ENCODE assay signal across 8 cellular contexts in genomic region chr7:66844552-66845381, GRCh38.
DNase-seq lines count a peak whose midpoint lies in the region; ATAC-seq, FAIRE-seq and TF ChIP-seq lines count a peak whose summit lies in the region.

No MANE protein-coding gene starts in this region.

- peak overlapping the region; percentile 99 for H3K27ac ChIP-seq in keratinocyte (ENCODE audit: control insufficient read depth, insufficient read depth, low read length)

- in situ Hi-C loops in GM18951 (cut with MboI; ENCODE audit: low sequenced_read_pairs, unreplicated experiment) = no loop called here

- H4K20me1 ChIP-seq in keratinocyte (ENCODE audit: control insufficient read depth, extremely low read depth, insufficient read depth, low read length) = no peaks in the 10 kb centered on the region

- FAIRE-seq in keratinocyte (lab: Jason Lieb, UNC) = no peak

- H3K4me3 ChIP-seq in keratinocyte (ENCODE audit: control insufficient read depth in 2 of 3, extremely low read depth in 1 of 3, insufficient read depth in 2 of 3, low read depth in 1 of 3, low read length in 3 of 3) = peak overlapping the region; percentile 91 to 97 (median 92)

- peaks cover 6% of the 10 kb centered on the region for H3K79me2 ChIP-seq in keratinocyte (ENCODE audit: control insufficient read depth, insufficient read depth, low read length)

- peak; percentile 89 for ATAC-seq in HG03196 (IDR thresholded peaks at IDR 0.05; ENCODE audit: unreplicated experiment)

- peak overlapping the region; percentile 98 for H3K9ac ChIP-seq in keratinocyte (ENCODE audit: control insufficient read depth, extremely low read depth, insufficient read depth, low read length)

- peak overlapping the region; percentile 99 for H2AFZ ChIP-seq in keratinocyte (ENCODE audit: control insufficient read depth, low read length)

- no peaks in the 10 kb centered on the region for H3K27me3 ChIP-seq in keratinocyte (ENCODE audit: control insufficient read depth, extremely low read depth, insufficient read depth, low read length)

- TF ChIP-seq CTCF in AG09319 (IDR thresholded peaks at IDR 0.05; ENCODE audit: low read depth, low read length) (no peak; the same call in 1 of the 2 replicates), keratinocyte (optimal IDR thresholded peaks at IDR 0.05 in 1 of 3, IDR thresholded peaks at IDR 0.05 in 1 of 3, conservative IDR thresholded peaks at IDR 0.05 in 1 of 3; ENCODE audit: extremely low read depth in 1 of 3, insufficient read depth in 2 of 3, low read length in 3 of 3) (peak in 2 of 3 experiments; percentile 28 to 65)

- H3K9me3 ChIP-seq in keratinocyte (ENCODE audit: control insufficient read depth, low read depth, low read length) = no peaks in the 10 kb centered on the region

- H3K4me2 ChIP-seq in keratinocyte (ENCODE audit: control insufficient read depth, extremely low read depth, insufficient read depth, low read depth, low read length) = peak overlapping the region; percentile 91

- DNase-seq in AG09319 (ENCODE audit: extremely low read depth, low read depth) = peak; percentile 97
- peak; percentile 97 for DNase-seq in NCI-H345 (lab: John Stamatoyannopoulos, UW)
- peak; percentile 99 for DNase-seq in activated CD4-positive, CD25-positive, alpha-beta regulatory T cell treated with anti-CD3 and anti-CD28 coated beads, Interleukin-2, amount 50 U/mL, for 16 hours (ENCODE audit: low read depth, low spot score)
- peak; percentile 97 for DNase-seq in cerebellar cortex (ENCODE audit: low spot score)
- peak; percentile 82 for DNase-seq in keratinocyte (ENCODE audit: low read depth, low spot score)
- DNase-seq in stimulated activated CD4-positive, alpha-beta T cell treated with anti-CD3 and anti-CD28 coated beads, Interleukin-15, amount 100 ng/mL, for 1 hour (ENCODE audit: low read depth in 1 of 2, low spot score in 1 of 2) = peak; percentile 97 to 98

- H3K9me1 ChIP-seq in keratinocyte (ENCODE audit: control insufficient read depth, extremely low read depth, insufficient read depth, low read length) = no peaks in the 10 kb centered on the region

- H3K4me1 ChIP-seq in keratinocyte (ENCODE audit: control insufficient read depth, extremely low read depth, insufficient read depth, low read length) = peaks cover 17% of the 10 kb centered on the region

- TF ChIP-seq POLR2A in GM18951 (IDR thresholded peaks at IDR 0.05; ENCODE audit: extremely low read depth, insufficient read depth, insufficient read length) = peak; percentile 97

- dilution Hi-C loops in keratinocyte (cut with MboI; ENCODE audit: extremely low pct_ligation_motif_present, low sequenced_read_pairs) = no loop called here

- no peaks in the 10 kb centered on the region for H3K36me3 ChIP-seq in keratinocyte (ENCODE audit: control insufficient read depth in 2 of 2, extremely low read depth in 1 of 2, insufficient read depth in 2 of 2, low read length in 2 of 2)

Comparison
In these comparisons a context has a peak if more than half of its experiments do, and no peak if none do; other contexts are left out.
1. Peak in every context shown above with its lines: DNase-seq, ATAC-seq, H3K4me3 ChIP-seq and H3K27ac ChIP-seq.